In genomic region chr14:59566281-59566680, GRCh38 we compare ENCODE assay signal across 22 cellular contexts. TPM values are rescaled to one million over a fixed set of nuclear protein-coding genes. Genes with fewer than 3 reads are reported as not detected.
"Had no signal": no experiment of that assay in that cellular context is flagged by ENCODE, and none has a peak within 500 bp of the region (broad histone marks: within the 10 kb centered on the region; RNA-seq: fewer than 3 reads in every experiment).

No MANE protein-coding gene starts in this region.

- H3K9me3 Mint-ChIP-seq: activated CD4-positive, alpha-beta T cell treated with anti-CD3 and anti-CD28 coated beads, Interleukin-2, amount 10 ng/mL, durations not matched to agents 7 days and 5 days; activated T-cell treated with anti-CD3 and anti-CD28 coated beads, Interleukin-2, amount 50 U/mL, for 24 hours; central memory CD8-positive, alpha-beta T cell; stimulated activated naive CD8-positive, alpha-beta T cell treated with anti-CD3 and anti-CD28 coated beads, Interleukin-15, Interleukin-2, amounts not matched to agents 100 ng/mL and 50 ng/mL, for 24 hours had no signal

- H3K4me1 ChIP-seq: ascending aorta, lower lobe of right lung, psoas muscle, suprapubic skin, vagina had no signal

- H3K9me3 ChIP-seq: ascending aorta, lower lobe of right lung, ovary, psoas muscle, suprapubic skin, vagina had no signal

- H3K4me1 Mint-ChIP-seq: activated CD4-positive, alpha-beta T cell treated with anti-CD3 and anti-CD28 coated beads, Interleukin-2, amount 10 ng/mL, durations not matched to agents 7 days and 5 days; central memory CD8-positive, alpha-beta T cell had no signal

- ATAC-seq: activated CD4-positive, CD25-positive, alpha-beta regulatory T cell treated with anti-CD3 and anti-CD28 coated beads, Interleukin-2, amount 50 U/mL, for 24 hours; activated CD8-positive, alpha-beta T cell treated with anti-CD3 and anti-CD28 coated beads, Interleukin-2, amount 10 ng/mL, durations not matched to agents 7 days and 5 days; lower lobe of right lung; psoas muscle; right cardiac atrium had no signal

- H3K27ac Mint-ChIP-seq: activated CD4-positive, alpha-beta T cell treated with anti-CD3 and anti-CD28 coated beads, Interleukin-2, amount 10 ng/mL, durations not matched to agents 7 days and 5 days; activated CD8-positive, alpha-beta T cell treated with anti-CD3 and anti-CD28 coated beads, Interleukin-2, amount 10 ng/mL, durations not matched to agents 7 days and 5 days; activated T-cell treated with anti-CD3 and anti-CD28 coated beads, Interleukin-2, amount 50 U/mL, for 24 hours; stimulated activated naive CD8-positive, alpha-beta T cell treated with anti-CD3 and anti-CD28 coated beads, Interleukin-15, Interleukin-2, amounts not matched to agents 100 ng/mL and 50 ng/mL, for 24 hours had no signal

- H3K4me3 ChIP-seq: ascending aorta, coronary artery, lower lobe of right lung, ovary, psoas muscle, suprapubic skin, vagina had no signal

- H3K27ac ChIP-seq: ascending aorta, coronary artery, lower lobe of right lung, ovary, psoas muscle, suprapubic skin, vagina had no signal

- H3K27me3 ChIP-seq: ascending aorta, ovary, suprapubic skin, vagina had no signal

- H3K4me3 Mint-ChIP-seq: activated CD4-positive, alpha-beta T cell treated with anti-CD3 and anti-CD28 coated beads, Interleukin-2, amount 10 ng/mL, durations not matched to agents 7 days and 5 days; activated CD8-positive, alpha-beta T cell treated with anti-CD3 and anti-CD28 coated beads, Interleukin-2, amount 10 ng/mL, durations not matched to agents 7 days and 5 days; activated T-cell treated with anti-CD3 and anti-CD28 coated beads, Interleukin-2, amount 50 U/mL, for 24 hours; central memory CD8-positive, alpha-beta T cell; stimulated activated naive CD8-positive, alpha-beta T cell treated with anti-CD3 and anti-CD28 coated beads, Interleukin-15, Interleukin-2, amounts not matched to agents 100 ng/mL and 50 ng/mL, for 24 hours had no signal

- H3K36me3 ChIP-seq: ascending aorta, lower lobe of right lung, ovary, suprapubic skin, vagina had no signal

- DNase-seq: activated CD4-positive, alpha-beta T cell treated with anti-CD3 and anti-CD28 coated beads, Interleukin-2, amount 10 ng/mL, durations not matched to agents 7 days and 5 days; activated CD8-positive, alpha-beta T cell treated with anti-CD3 and anti-CD28 coated beads, Interleukin-2, amount 10 ng/mL, durations not matched to agents 7 days and 5 days; activated naive CD4-positive, alpha-beta T cell treated with anti-CD3 and anti-CD28 coated beads, Interleukin-2, amount 50 U/mL, for 16 hours; activated T-cell treated with anti-CD3 and anti-CD28 coated beads, Interleukin-2, amount 50 U/mL, for 24 hours; erythroblast; foreskin melanocyte; glutamatergic neuron; hypothalamus; islet precursor cell; lower lobe of right lung; ovary; psoas muscle; right cardiac atrium had no signal

RNA-seq across cellular contexts. Expression of gene CCDC175, which starts 10.3 kb away (rescaled TPM):
- total RNA-seq: activated CD4-positive, alpha-beta T cell treated with anti-CD3 and anti-CD28 coated beads, Interleukin-2, amount 10 ng/mL, durations not matched to agents 7 days and 5 days; activated CD8-positive, alpha-beta T cell treated with anti-CD3 and anti-CD28 coated beads, Interleukin-2, amount 10 ng/mL, durations not matched to agents 7 days and 5 days; ascending aorta; myocyte; psoas muscle; right cardiac atrium; skeletal muscle tissue; suprapubic skin; vagina had no signal
- polyA plus RNA-seq: ovary, psoas muscle, right cardiac atrium had no signal
